In genomic region chr5:163366757-163367156, GRCh38 we compare ENCODE assay signal across 21 cellular contexts.
DNase-seq lines count a peak whose midpoint lies in the region; ATAC-seq and TF ChIP-seq lines count a peak whose summit lies in the region.
"Had no signal": no experiment of that assay in that cellular context is flagged by ENCODE, and none has a peak within 500 bp of the region (broad histone marks: within the 10 kb centered on the region; RNA-seq: fewer than 3 reads in every experiment).

No MANE protein-coding gene starts in this region.

- H3K4me3 Mint-ChIP-seq in WTC11, result no peak overlapping the region
- H3K4me3 Mint-ChIP-seq: B cell; CD4-positive, CD25-positive, alpha-beta regulatory T cell; CD8-positive, alpha-beta T cell; H9 had no signal

- H3K27ac Mint-ChIP-seq in WTC11, result no peak overlapping the region
- H3K27ac Mint-ChIP-seq: B cell; CD4-positive, CD25-positive, alpha-beta regulatory T cell; CD8-positive, alpha-beta T cell; H9 had no signal

- intact Hi-C loops in lower lobe of right lung (cut with DNase I), result no loop called here

- H3K27me3 Mint-ChIP-seq in WTC11 (ENCODE audit: low read depth), result no peaks in the 10 kb centered on the region
- H3K27me3 Mint-ChIP-seq: CD4-positive, CD25-positive, alpha-beta regulatory T cell had no signal

- TF ChIP-seq CTCF in NB4 (IDR thresholded peaks at IDR 0.05; ENCODE audit: low read depth, low read length), result no peak
- no peak for TF ChIP-seq CTCF in WTC11 (IDR thresholded peaks at IDR 0.05)
- TF ChIP-seq CTCF in lower lobe of right lung (IDR thresholded peaks at IDR 0.05), result no peak

- POLR2A ChIA-PET in WTC11 (lab: Charles Lee), result no interaction called here

- ATAC-seq in WTC11, result no peak
- no peak for ATAC-seq in lower lobe of right lung
- ATAC-seq: CD8-positive, alpha-beta T cell; GM12878; HCT116 had no signal

- peaks cover 15% of the 10 kb centered on the region for H3K36me3 Mint-ChIP-seq in WTC11
- H3K36me3 Mint-ChIP-seq: CD4-positive, CD25-positive, alpha-beta regulatory T cell; CD8-positive, alpha-beta T cell had no signal

- TF ChIP-seq POLR2A in NB4 (IDR thresholded peaks at IDR 0.05; ENCODE audit: extremely low read depth, insufficient read length), result no peak

- DNase-seq in SKM-1 treated with dmso at 0.1 percent for 144 hours (lab: John Stamatoyannopoulos, UW; ENCODE audit: unreplicated experiment) (peak; percentile 6), SKM-1 (lab: John Stamatoyannopoulos, UW; ENCODE audit: unreplicated experiment) (no peak), NB4 (ENCODE audit: low read depth) (peak; percentile 15), WTC11 (ENCODE audit: low spot score) (no peak), lower lobe of right lung (no peak), HK-2 (ENCODE audit: unreplicated experiment) (no peak), NCI-H1105 treated with DMSO at 0.1 percent for 48 hours (lab: John Stamatoyannopoulos, UW) (no peak)
- DNase-seq: CD4-positive, CD25-positive, alpha-beta regulatory T cell; CD8-positive, alpha-beta T cell; DMS 273 treated with DMSO at 0.1 percent for 48 hours; DMS79; EL; GDM1; GM23248; H9 had no signal

- H3K27me3 ChIP-seq in lower lobe of right lung (ENCODE audit: low read depth), result no peaks in the 10 kb centered on the region
- H3K27me3 ChIP-seq: BLaER1 had no signal

- H3K4me1 Mint-ChIP-seq in WTC11, result peaks cover 17% of the 10 kb centered on the region
- H3K4me1 Mint-ChIP-seq: B cell; CD4-positive, CD25-positive, alpha-beta regulatory T cell had no signal

- no peaks in the 10 kb centered on the region for H3K9me3 ChIP-seq in lower lobe of right lung

- CTCF ChIA-PET in WTC11 (lab: Charles Lee), result no interaction called here

- H3K36me3 ChIP-seq in lower lobe of right lung, result no peaks in the 10 kb centered on the region
- H3K36me3 ChIP-seq: BLaER1 had no signal

- peaks cover 24% of the 10 kb centered on the region for H3K9me3 Mint-ChIP-seq in WTC11

- no peak overlapping the region for H3K27ac ChIP-seq in lower lobe of right lung
- H3K27ac ChIP-seq: 22Rv1, BLaER1, C4-2B, GM23248 had no signal

- H3K4me3 ChIP-seq in NB4 (ENCODE audit: low read depth, low read length) (no peak overlapping the region), lower lobe of right lung (no peak overlapping the region)
- H3K4me3 ChIP-seq: BLaER1, GM12878, GM23248 had no signal

- no peaks in the 10 kb centered on the region for H3K4me1 ChIP-seq in lower lobe of right lung
- H3K4me1 ChIP-seq: BLaER1 had no signal

TF ChIP-seq in WTC11, 78 proteins besides CTCF, POLR2A, EP300 and RAD21:
- TF ChIP-seq ERG (CRISPR knock-in tag; IDR thresholded peaks at IDR 0.05) (no peak), GTF2I (CRISPR knock-in tag; conservative IDR thresholded peaks at IDR 0.05) (peak; percentile 43; the same call in 1 of the 2 replicates)

Comparison
In these comparisons a context has a peak if more than half of its experiments do, and no peak if none do; other contexts are left out.
1. DNase-seq: peak in SKM-1 treated with dmso at 0.1 percent for 144 hours (single experiment) and NB4 (single experiment); none in SKM-1 (single experiment), WTC11 (single experiment), lower lobe of right lung (single experiment), HK-2 (single experiment) and NCI-H1105 treated with DMSO at 0.1 percent for 48 hours (single experiment).